1 cellular context compared by ENCODE assay signal in genomic region chr1:102083186-102083585, GRCh38.
TF ChIP-seq lines count a peak whose summit lies in the region.

No MANE protein-coding gene starts in this region.

TF ChIP-seq in GM23338, 12 proteins besides CTCF, POLR2A, EP300 and RAD21 (continued from another document):
- TF ChIP-seq ZNF462 (CRISPR knock-in tag; IDR thresholded peaks at IDR 0.05) = no peak
- TF ChIP-seq NANOG (IDR thresholded peaks at IDR 0.05; ENCODE audit: borderline replicate concordance) = no peak
- no peak for TF ChIP-seq CREB1 (CRISPR knock-in tag; IDR thresholded peaks at IDR 0.05; ENCODE audit: low read depth)
- no peak for TF ChIP-seq ZNF331 (CRISPR knock-in tag; IDR thresholded peaks at IDR 0.05; ENCODE audit: low read depth)
- no peak for TF ChIP-seq REST (IDR thresholded peaks at IDR 0.05; ENCODE audit: unreplicated experiment)
- TF ChIP-seq EZH2phosphoT487 (IDR thresholded peaks at IDR 0.05; ENCODE audit: unreplicated experiment) = no peak
- no peak for TF ChIP-seq POLR2AphosphoS5 (IDR thresholded peaks at IDR 0.05; ENCODE audit: low read depth)
- no peak for TF ChIP-seq JUNB (IDR thresholded peaks at IDR 0.05; ENCODE audit: unreplicated experiment)
- TF ChIP-seq ZNF114 (CRISPR knock-in tag; IDR thresholded peaks at IDR 0.05) = no peak
- no peak for TF ChIP-seq STAT1 (IDR thresholded peaks at IDR 0.05; ENCODE audit: unreplicated experiment)
TF ChIP-seq in GM23338: peak in this region for 0.
